Comparison of ENCODE assay signal across 8 cellular contexts in genomic region chr3:49339947-49340800, GRCh38. TPM values are rescaled to one million over a fixed set of nuclear protein-coding genes. Genes with fewer than 3 reads are reported as not detected.
DNase-seq lines count a peak whose midpoint lies in the region; ATAC-seq and TF ChIP-seq lines count a peak whose summit lies in the region.

Gene USP4 (minus strand): TSS chr3:49340053. CDS start chr3:49340024, 29 bp downstream.

- peak; percentile 73 for ATAC-seq in GM21619 (IDR thresholded peaks at IDR 0.05; ENCODE audit: unreplicated experiment)

- peak; percentile 75 for TF ChIP-seq CTCF in epithelial cell of proximal tubule (conservative IDR thresholded peaks at IDR 0.05; ENCODE audit: low read depth, low read length)

- peak; percentile 47 for DNase-seq in DMS153 treated with DMSO at 0.1 percent for 48 hours (lab: John Stamatoyannopoulos, UW; ENCODE audit: unreplicated experiment)
- DNase-seq in Jurkat, Clone E6-1 (ENCODE audit: low read depth, low spot score), result peak; percentile 93
- peak; percentile 74 for DNase-seq in OCI-M2 (lab: John Stamatoyannopoulos, UW; ENCODE audit: unreplicated experiment)
- peak; percentile 84 for DNase-seq in activated T-cell treated with anti-CD3 and anti-CD28 coated beads for 4 hours
- DNase-seq in epithelial cell of proximal tubule (ENCODE audit: low read depth), result no peak
- peak; percentile 92 for DNase-seq in mucosa of gallbladder (ENCODE audit: low spot score)
- DNase-seq in stimulated activated CD8-positive, alpha-beta memory T cell treated with anti-CD3 and anti-CD28 coated beads, Interleukin-4, amount 100 ng/mL, for 4 hours (ENCODE audit: low read depth in 2 of 2, low spot score in 1 of 2), result peak; percentile 76 to 92

- H3K4me3 ChIP-seq in Jurkat, Clone E6-1 (ENCODE audit: low read length), result peak within 1 kb of the TSS; percentile 85
- H3K4me3 ChIP-seq in epithelial cell of proximal tubule (ENCODE audit: low read depth, low read length), result peak within 1 kb of the TSS; percentile 96

RNA-seq across cellular contexts. Expression of gene USP4, which starts in this region (rescaled TPM):
- polyA plus RNA-seq in Jurkat, Clone E6-1 (2012; ENCODE audit: insufficient read depth, insufficient read length), result 35.0 TPM
- total RNA-seq in epithelial cell of proximal tubule (6.2 and 8.7 TPM in 2 replicates), mucosa of gallbladder (60.5 TPM)
